21 cellular contexts compared by ENCODE assay signal in the genomic region with DNA sequence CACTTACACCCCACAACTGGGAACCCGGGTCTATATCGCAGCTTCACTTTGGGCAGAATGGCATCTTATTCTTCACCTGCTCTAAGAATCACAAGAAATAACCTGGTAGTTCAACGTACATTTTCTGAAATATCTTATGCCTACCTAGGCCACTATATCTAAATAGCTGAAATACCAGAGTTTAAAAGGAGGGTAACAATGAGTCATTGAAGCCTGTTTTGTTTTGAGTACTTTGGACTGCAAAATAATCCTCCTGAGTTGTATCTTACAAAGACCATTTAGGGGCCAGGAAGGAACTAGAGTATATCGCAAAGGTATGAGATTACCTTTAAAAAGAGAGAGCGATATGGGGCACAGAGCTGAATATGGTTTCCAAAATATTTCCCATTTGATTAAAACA.
"Had no signal": no experiment of that assay in that cellular context is flagged by ENCODE, and none has a peak within 500 bp of the region (broad histone marks: within the 10 kb centered on the region; RNA-seq: fewer than 3 reads in every experiment).

No MANE protein-coding gene starts in this region.

- H3K9ac ChIP-seq: neural progenitor cell, parathyroid adenoma had no signal

- H3K27me3 Mint-ChIP-seq: progenitor cell of endocrine pancreas; stimulated activated memory B cell treated with anti-CD40 and anti-IgM and Interleukin-4, amounts not matched to agents 10 μg/mL and 1 μg/mL and 100 μg/mL, for 72 hours; type B pancreatic cell had no signal

- H3K27ac ChIP-seq: neural progenitor cell, ovary, parathyroid adenoma, psoas muscle, skin epidermis, spleen, suprapubic skin, testis, tibial artery, transverse colon, upper lobe of right lung, uterus had no signal

- ATAC-seq: stimulated activated memory B cell treated with anti-CD40 and anti-IgM and Interleukin-4, amounts not matched to agents 10 μg/mL and 1 μg/mL and 100 μg/mL, for 72 hours had no signal

- H3K4me3 Mint-ChIP-seq: natural killer cell; nephron; neural progenitor cell; stimulated activated memory B cell treated with anti-CD40 and anti-IgM and Interleukin-4, amounts not matched to agents 10 μg/mL and 1 μg/mL and 100 μg/mL, for 72 hours; stimulated activated naive CD8-positive, alpha-beta T cell treated with anti-CD3 and anti-CD28 coated beads, Interleukin-15, amount 100 ng/mL, for 72 hours; type B pancreatic cell had no signal

- H3K27ac Mint-ChIP-seq: natural killer cell; nephron; neural progenitor cell; progenitor cell of endocrine pancreas; stimulated activated memory B cell treated with anti-CD40 and anti-IgM and Interleukin-4, amounts not matched to agents 10 μg/mL and 1 μg/mL and 100 μg/mL, for 72 hours; stimulated activated naive CD8-positive, alpha-beta T cell treated with anti-CD3 and anti-CD28 coated beads, Interleukin-15, amount 100 ng/mL, for 72 hours; type B pancreatic cell had no signal

- DNase-seq: natural killer cell, occipital lobe, ovary, psoas muscle, right cardiac atrium, spleen, testis, tibial artery, upper lobe of right lung, uterus had no signal

- H3K79me2 ChIP-seq: parathyroid adenoma had no signal

- H3K9me3 Mint-ChIP-seq: stimulated activated naive CD8-positive, alpha-beta T cell treated with anti-CD3 and anti-CD28 coated beads, Interleukin-15, amount 100 ng/mL, for 72 hours; type B pancreatic cell had no signal

- H3K4me1 Mint-ChIP-seq: nephron; neural progenitor cell; stimulated activated naive CD8-positive, alpha-beta T cell treated with anti-CD3 and anti-CD28 coated beads, Interleukin-15, amount 100 ng/mL, for 72 hours had no signal

- H3K9me3 ChIP-seq: ovary, psoas muscle, suprapubic skin, testis, tibial artery, transverse colon, upper lobe of right lung, uterus had no signal

- H3K27me3 ChIP-seq: neural progenitor cell, ovary, spleen, suprapubic skin, testis, tibial artery, transverse colon, upper lobe of right lung, uterus had no signal

- H3K4me3 ChIP-seq: neural progenitor cell, ovary, psoas muscle, skin epidermis, smooth muscle cell, spleen, suprapubic skin, testis, tibial artery, transverse colon, upper lobe of right lung, uterus had no signal

- H3K36me3 ChIP-seq: ovary, uterus had no signal

- H3K4me1 ChIP-seq: neural progenitor cell, parathyroid adenoma, suprapubic skin, testis, tibial artery, transverse colon, upper lobe of right lung, uterus had no signal

- H3K4me2 ChIP-seq: neural progenitor cell, smooth muscle cell had no signal

- H2AFZ ChIP-seq: neural progenitor cell, parathyroid adenoma had no signal
